ENCODE assay signal across 29 cellular contexts in genomic region chr17:60292697-60293096, GRCh38.
"Had no signal": no experiment of that assay in that cellular context is flagged by ENCODE, and none has a peak within 500 bp of the region (broad histone marks: within the 10 kb centered on the region; RNA-seq: fewer than 3 reads in every experiment).

No MANE protein-coding gene starts in this region.

- H3K27me3 Mint-ChIP-seq: activated B cell treated with CpG ODN at 0.5 μM for 24 hours; activated CD8-positive, alpha-beta T cell treated with anti-CD3 and anti-CD28 coated beads for 36 hours; activated naive CD4-positive, alpha-beta T cell treated with anti-CD3 and anti-CD28 coated beads, Interleukin-2, amount 50 U/mL, for 24 hours; activated naive CD8-positive, alpha-beta T cell treated with anti-CD3 and anti-CD28 coated beads for 36 hours; activated naive CD8-positive, alpha-beta T cell treated with anti-CD3 and anti-CD28 coated beads, Interleukin-2, amount 50 U/mL, for 24 hours had no signal

- H3K9me3 ChIP-seq: adrenal gland, body of pancreas had no signal

- H3K4me1 Mint-ChIP-seq: activated B cell treated with CpG ODN at 0.5 μM for 24 hours; activated naive CD8-positive, alpha-beta T cell treated with anti-CD3 and anti-CD28 coated beads, Interleukin-2, amount 50 U/mL, for 24 hours had no signal

- H3K4me3 Mint-ChIP-seq: activated B cell treated with CpG ODN at 0.5 μM for 24 hours; activated CD8-positive, alpha-beta T cell treated with anti-CD3 and anti-CD28 coated beads for 36 hours; activated naive CD4-positive, alpha-beta T cell treated with anti-CD3 and anti-CD28 coated beads for 36 hours; activated naive CD4-positive, alpha-beta T cell treated with anti-CD3 and anti-CD28 coated beads, Interleukin-2, amount 50 U/mL, for 24 hours; activated naive CD8-positive, alpha-beta T cell treated with anti-CD3 and anti-CD28 coated beads for 36 hours; activated naive CD8-positive, alpha-beta T cell treated with anti-CD3 and anti-CD28 coated beads, Interleukin-2, amount 50 U/mL, for 24 hours; activated T-helper 1 cell treated with anti-CD3 and anti-CD28 coated beads, Interleukin-12 subunit alpha, Interleukin-12 subunit beta, Interleukin-2, Interleukin-4 antibody, amounts not matched to agents 30 ng/mL and 10 ng/mL and 1 ng/mL, durations not matched to agents 14 hours and 24 hours and 36 hours; T-helper 1 cell treated with Interleukin-12 subunit alpha and Interleukin-12 subunit beta and Interleukin-4 antibody, amounts not matched to agents 30 μg/mL and 1 μg/mL, for 36 hours; T-helper 2 cell treated with Interferon-gamma antibody and Interleukin-4, amounts not matched to agents 5 μg/mL and 100 μg/mL, for 36 hours had no signal

- H3K27me3 ChIP-seq: adrenal gland, body of pancreas had no signal

- H3K27ac Mint-ChIP-seq: activated B cell treated with CpG ODN at 0.5 μM for 24 hours; activated CD8-positive, alpha-beta T cell treated with anti-CD3 and anti-CD28 coated beads for 36 hours; activated naive CD4-positive, alpha-beta T cell treated with anti-CD3 and anti-CD28 coated beads for 36 hours; activated naive CD4-positive, alpha-beta T cell treated with anti-CD3 and anti-CD28 coated beads, Interleukin-2, amount 50 U/mL, for 24 hours; activated naive CD8-positive, alpha-beta T cell treated with anti-CD3 and anti-CD28 coated beads for 36 hours; activated naive CD8-positive, alpha-beta T cell treated with anti-CD3 and anti-CD28 coated beads, Interleukin-2, amount 50 U/mL, for 24 hours; activated T-helper 1 cell treated with anti-CD3 and anti-CD28 coated beads, Interleukin-12 subunit alpha, Interleukin-12 subunit beta, Interleukin-2, Interleukin-4 antibody, amounts not matched to agents 30 ng/mL and 10 ng/mL and 1 ng/mL, durations not matched to agents 14 hours and 24 hours and 36 hours; activated T-helper 2 cell treated with anti-CD3 and anti-CD28 coated beads, Interferon-gamma antibody, Interleukin-2, Interleukin-4, amounts not matched to agents 10 μg/mL and 5 μg/mL and 100 μg/mL, durations not matched to agents 14 hours and 24 hours and 36 hours; T-helper 1 cell treated with Interleukin-12 subunit alpha and Interleukin-12 subunit beta and Interleukin-4 antibody, amounts not matched to agents 30 μg/mL and 1 μg/mL, for 36 hours; T-helper 2 cell treated with Interferon-gamma antibody and Interleukin-4, amounts not matched to agents 5 μg/mL and 100 μg/mL, for 36 hours had no signal

- DNase-seq: activated B cell treated with CpG ODN at 0.5 μM for 24 hours; activated CD4-positive, alpha-beta T cell treated with anti-CD3 and anti-CD28 coated beads for 48 hours; activated CD4-positive, alpha-beta T cell treated with anti-CD3 and anti-CD28 coated beads, Interleukin-2, amount 50 U/mL, for 1 hour; activated CD4-positive, alpha-beta T cell treated with anti-CD3 and anti-CD28 coated beads, Interleukin-2, amount 50 U/mL, for 48 hours; activated CD8-positive, alpha-beta memory T cell treated with anti-CD3 and anti-CD28 coated beads for 24 hours; activated CD8-positive, alpha-beta T cell treated with anti-CD3 and anti-CD28 coated beads for 36 hours; activated effector memory CD4-positive, alpha-beta T cell treated with anti-CD3 and anti-CD28 coated beads, Interleukin-2, amount 50 U/mL, for 16 hours; activated naive CD4-positive, alpha-beta T cell treated with anti-CD3 and anti-CD28 coated beads for 36 hours; activated naive CD8-positive, alpha-beta T cell treated with anti-CD3 and anti-CD28 coated beads for 36 hours; activated naive CD8-positive, alpha-beta T cell treated with anti-CD3 and anti-CD28 coated beads, Interleukin-2, amount 50 U/mL, for 24 hours; activated T-cell treated with anti-CD3 and anti-CD28 coated beads, Interleukin-2, amount 50 U/mL, for 48 hours; adrenal gland; aorta; body of pancreas; caudate nucleus; cortex of kidney; dermis blood vessel endothelial cell; effector CD8-positive, alpha-beta T cell; foreskin fibroblast; head of caudate nucleus; T1000; WERI-Rb-1 had no signal

- H3K36me3 ChIP-seq: adrenal gland had no signal

- H3K4me3 ChIP-seq: adrenal gland, body of pancreas had no signal

- ATAC-seq: activated CD4-positive, CD25-positive, alpha-beta regulatory T cell treated with anti-CD3 and anti-CD28 coated beads, Interleukin-2, amount 50 U/mL, for 24 hours; activated CD8-positive, alpha-beta T cell treated with anti-CD3 and anti-CD28 coated beads for 36 hours; activated naive CD8-positive, alpha-beta T cell treated with anti-CD3 and anti-CD28 coated beads, Interleukin-2, amount 50 U/mL, for 24 hours; body of pancreas had no signal

- H3K27ac ChIP-seq: adrenal gland, body of pancreas, epithelial cell of prostate, WERI-Rb-1 had no signal
